Comparison of ENCODE assay signal across 19 cellular contexts in the genomic region with DNA sequence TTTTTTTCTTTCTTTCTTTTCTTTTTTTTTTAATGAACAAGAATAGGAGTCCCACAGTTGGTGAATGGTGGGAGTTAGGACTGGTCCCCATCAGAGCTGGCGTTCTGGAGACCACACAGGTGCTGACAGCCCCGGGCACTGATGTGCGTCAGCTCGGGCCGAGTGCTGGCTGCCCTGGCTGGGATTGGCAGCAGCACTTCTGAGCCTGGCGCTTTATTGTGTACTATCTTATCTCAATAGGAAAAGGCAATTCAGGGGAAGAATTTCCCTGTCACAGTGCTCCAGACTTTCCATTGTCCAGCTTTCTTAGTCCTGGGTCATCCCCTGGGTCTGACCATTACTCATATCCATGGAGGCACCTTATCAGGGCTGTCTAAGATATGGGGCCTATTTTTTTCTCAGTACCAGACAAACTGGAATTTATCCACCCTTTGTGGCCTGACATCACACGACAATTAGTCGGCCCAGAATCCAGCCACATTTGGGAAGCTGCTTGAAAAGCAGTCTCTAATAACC. TPM values are rescaled to one million over a fixed set of nuclear protein-coding genes. Genes with fewer than 3 reads are reported as not detected.
A peak's percentile ranks its signal among the peaks of the same experiment; 100 is the strongest.
DNase-seq lines count a peak whose midpoint lies in the region; ATAC-seq and TF ChIP-seq lines count a peak whose summit lies in the region.
"Had no signal": no experiment of that assay in that cellular context is flagged by ENCODE, and none has a peak within 500 bp of the region (broad histone marks: within the 10 kb centered on the region; RNA-seq: fewer than 3 reads in every experiment).

No MANE protein-coding gene starts in this region.

- ATAC-seq in GM18867 (IDR thresholded peaks at IDR 0.05; ENCODE audit: unreplicated experiment) (no peak), GM18873 (IDR thresholded peaks at IDR 0.05; ENCODE audit: low FRiP score, unreplicated experiment) (no peak), HG03469 (IDR thresholded peaks at IDR 0.05; ENCODE audit: unreplicated experiment) (no peak)
- ATAC-seq: foreskin keratinocyte, upper lobe of right lung had no signal

- WGBS in adrenal gland, 4 donors = 36 to 45% (median 41%) methylated on average over 6 to 8 of the region's 8 CpGs

- intact Hi-C loops in adrenal gland (cut with DNase I) = no loop called here
- intact Hi-C loops in activated CD4-positive, alpha-beta T cell treated with anti-CD3 and anti-CD28 coated beads, Interleukin-2, amount 10 ng/mL, durations not matched to agents 24 days and 14 days (cut with micrococcal nuclease) = no loop called here

- H3K27ac ChIP-seq in adrenal gland = peak overlapping the region in 4 of 5 donors; percentile 45 to 84 (median 70)
- peak overlapping the region; percentile 84 for H3K27ac ChIP-seq in cardiac muscle cell
- H3K27ac ChIP-seq: foreskin keratinocyte, sigmoid colon, upper lobe of right lung had no signal

- H3K27ac Mint-ChIP-seq in mesothelial cell of epicardium = peak overlapping the region; percentile 47
- H3K27ac Mint-ChIP-seq in activated CD4-positive, alpha-beta T cell treated with anti-CD3 and anti-CD28 coated beads, Interleukin-2, amount 10 ng/mL, durations not matched to agents 24 days and 14 days = no peak overlapping the region
- H3K27ac Mint-ChIP-seq: activated naive CD4-positive, alpha-beta T cell treated with anti-CD3 and anti-CD28 coated beads for 36 hours; endodermal cell had no signal

- no peak overlapping the region for H3K4me3 Mint-ChIP-seq in mesothelial cell of epicardium
- no peak overlapping the region for H3K4me3 Mint-ChIP-seq in activated CD4-positive, alpha-beta T cell treated with anti-CD3 and anti-CD28 coated beads, Interleukin-2, amount 10 ng/mL, durations not matched to agents 24 days and 14 days
- H3K4me3 Mint-ChIP-seq: activated naive CD4-positive, alpha-beta T cell treated with anti-CD3 and anti-CD28 coated beads for 36 hours; endodermal cell had no signal

- TF ChIP-seq CTCF in adrenal gland (IDR thresholded peaks at IDR 0.05) (no peak), cardiac muscle cell (IDR thresholded peaks at IDR 0.05; ENCODE audit: low read depth, low read length) (no peak), mesothelial cell of epicardium (IDR thresholded peaks at IDR 0.05; ENCODE audit: unreplicated experiment) (no peak)

- H3K4me3 ChIP-seq in adrenal gland (no peak overlapping the region), cardiac muscle cell (no peak overlapping the region)
- H3K4me3 ChIP-seq: sigmoid colon, upper lobe of right lung had no signal

- no peaks in the 10 kb centered on the region for H3K9me3 ChIP-seq in adrenal gland (replicated peaks in 1 of 3)
- H3K9me3 ChIP-seq in cardiac muscle cell (ENCODE audit: low read depth) = no peaks in the 10 kb centered on the region
- H3K9me3 ChIP-seq: sigmoid colon, upper lobe of right lung had no signal

- peak; percentile 29 for DNase-seq in AG20443 (ENCODE audit: low spot score)
- DNase-seq in adrenal gland = peak; percentile 47 to 86 (median 76)
- peak; percentile 82 to 95 for DNase-seq in cardiac muscle cell (ENCODE audit: low read depth in 1 of 2, low spot score in 1 of 2)
- no peak for DNase-seq in mesothelial cell of epicardium (ENCODE audit: low spot score in 2 of 2, unreplicated experiment in 2 of 2)
- DNase-seq in activated CD4-positive, alpha-beta T cell treated with anti-CD3 and anti-CD28 coated beads, Interleukin-2, amount 10 ng/mL, durations not matched to agents 24 days and 14 days = no peak
- DNase-seq: activated CD4-positive, alpha-beta T cell treated with anti-CD3 and anti-CD28 coated beads for 48 hours; activated naive CD4-positive, alpha-beta T cell treated with anti-CD3 and anti-CD28 coated beads for 36 hours; caudate nucleus; endodermal cell; foreskin keratinocyte; KG1; NCI-H1417 treated with DMSO at 0.1 percent for 48 hours; NCI-H345; sigmoid colon; stimulated activated CD4-positive, alpha-beta T cell treated with anti-CD3 and anti-CD28 coated beads, Interleukin-2, amount 100 ng/mL, for 48 hours; upper lobe of right lung had no signal

- H3K36me3 Mint-ChIP-seq in mesothelial cell of epicardium = no peaks in the 10 kb centered on the region
- H3K36me3 Mint-ChIP-seq in activated CD4-positive, alpha-beta T cell treated with anti-CD3 and anti-CD28 coated beads, Interleukin-2, amount 10 ng/mL, durations not matched to agents 24 days and 14 days (ENCODE audit: low read depth) = peaks cover 3% of the 10 kb centered on the region

- peaks cover 15% of the 10 kb centered on the region for H3K4me1 Mint-ChIP-seq in mesothelial cell of epicardium
- peaks cover 9% of the 10 kb centered on the region for H3K4me1 Mint-ChIP-seq in activated CD4-positive, alpha-beta T cell treated with anti-CD3 and anti-CD28 coated beads, Interleukin-2, amount 10 ng/mL, durations not matched to agents 24 days and 14 days
- H3K4me1 Mint-ChIP-seq: endodermal cell had no signal

- H3K9me3 Mint-ChIP-seq in mesothelial cell of epicardium = no peaks in the 10 kb centered on the region
- H3K9me3 Mint-ChIP-seq in activated CD4-positive, alpha-beta T cell treated with anti-CD3 and anti-CD28 coated beads, Interleukin-2, amount 10 ng/mL, durations not matched to agents 24 days and 14 days = no peaks in the 10 kb centered on the region
- H3K9me3 Mint-ChIP-seq: activated naive CD4-positive, alpha-beta T cell treated with anti-CD3 and anti-CD28 coated beads for 36 hours; endodermal cell had no signal

- no peaks in the 10 kb centered on the region for H3K27me3 ChIP-seq in adrenal gland
- H3K27me3 ChIP-seq in cardiac muscle cell = no peaks in the 10 kb centered on the region
- H3K27me3 ChIP-seq: foreskin keratinocyte, sigmoid colon, upper lobe of right lung had no signal

- H3K4me1 ChIP-seq in adrenal gland (replicated peaks in 1 of 2) (peaks cover 15 to 36% of the 10 kb centered on the region in 2 donors), cardiac muscle cell (ENCODE audit: low read depth) (peaks cover 18% of the 10 kb centered on the region)

- H3K36me3 ChIP-seq in adrenal gland (replicated peaks in 1 of 2) = no peaks in the 10 kb centered on the region
- no peaks in the 10 kb centered on the region for H3K36me3 ChIP-seq in cardiac muscle cell
- H3K36me3 ChIP-seq: sigmoid colon, upper lobe of right lung had no signal

- TF ChIP-seq POLR2A in adrenal gland (IDR thresholded peaks at IDR 0.05) = peak in 1 of 2 donors; percentile 62

- H3K27me3 Mint-ChIP-seq in mesothelial cell of epicardium (ENCODE audit: low read depth) = no peaks in the 10 kb centered on the region
- H3K27me3 Mint-ChIP-seq in activated CD4-positive, alpha-beta T cell treated with anti-CD3 and anti-CD28 coated beads, Interleukin-2, amount 10 ng/mL, durations not matched to agents 24 days and 14 days = peaks cover 1% of the 10 kb centered on the region

RNA-seq across cellular contexts. Expression of a gene that starts 54.1 kb away (rescaled TPM):
- total RNA-seq in adrenal gland (1 to 10 TPM; 3.1 to 9.5 (median 6.7) TPM), cardiac muscle cell (14.1 and 16.2 TPM in 2 replicates), mesothelial cell of epicardium (25.6 to 27.9 TPM (median 26.8 TPM) in 3 replicates)
- polyA plus RNA-seq in adrenal gland (10 to 100 TPM in 2 of 3 donors, 1 to 10 TPM in 1; 1.3 to 20.4 (median 15.6) TPM), cardiac muscle cell (18.7 and 19.2 TPM in 2 replicates)
- total RNA-seq in activated CD4-positive, alpha-beta T cell treated with anti-CD3 and anti-CD28 coated beads, Interleukin-2, amount 10 ng/mL, durations not matched to agents 24 days and 14 days = 2.4 and 2.8 TPM in 2 replicates

Comparison
In these comparisons a context has a peak if more than half of its experiments do, and no peak if none do; other contexts are left out.
1. DNase-seq: peak in AG20443 (single experiment), adrenal gland (7 of 7) and cardiac muscle cell (2 of 2); none in mesothelial cell of epicardium (0 of 2) and activated CD4-positive, alpha-beta T cell treated with anti-CD3 and anti-CD28 coated beads, Interleukin-2, amount 10 ng/mL, durations not matched to agents 24 days and 14 days (single experiment).